Comparison of ENCODE assay signal across 24 cellular contexts in genomic region chr2:48722391-48722790, GRCh38. TPM values are rescaled to one million over a fixed set of nuclear protein-coding genes. Genes with fewer than 3 reads are reported as not detected.
"Had no signal": no experiment of that assay in that cellular context is flagged by ENCODE, and none has a peak within 500 bp of the region (broad histone marks: within the 10 kb centered on the region; RNA-seq: fewer than 3 reads in every experiment).

No MANE protein-coding gene starts in this region.

- H3K4me2 ChIP-seq: hepatocyte, neural progenitor cell had no signal

- H3K4me1 ChIP-seq: right atrium auricular region, transverse colon had no signal

- H3K27ac ChIP-seq: hepatocyte, left ventricle myocardium inferior, neural progenitor cell, right atrium auricular region, transverse colon, uterus had no signal

- H3K9ac ChIP-seq: neural progenitor cell had no signal

- H3K36me3 ChIP-seq: left ventricle myocardium inferior, neural progenitor cell, right atrium auricular region, transverse colon, uterus had no signal

- H3K27me3 ChIP-seq: hepatocyte, neural progenitor cell, right atrium auricular region, uterus had no signal

- DNase-seq: activated CD4-positive, alpha-beta T cell treated with anti-CD3 and anti-CD28 coated beads for 36 hours; activated CD4-positive, alpha-beta T cell treated with anti-CD3 and anti-CD28 coated beads, Interleukin-2, amount 50 U/mL, for 4 hours; activated CD8-positive, alpha-beta memory T cell treated with anti-CD3 and anti-CD28 coated beads for 24 hours; activated CD8-positive, alpha-beta memory T cell treated with anti-CD3 and anti-CD28 coated beads, Interleukin-2, amount 50 U/mL, for 4 hours; activated T-cell treated with anti-CD3 and anti-CD28 coated beads, Interleukin-2, amount 50 U/mL, for 24 hours; cerebellar nuclear complex; cortex of kidney; endodermal cell; glutamatergic neuron; immature natural killer cell; kidney glomerular epithelial cell; left ventricle myocardium inferior; naive thymus-derived CD8-positive, alpha-beta T cell; stimulated activated CD4-positive, alpha-beta T cell treated with anti-CD3 and anti-CD28 coated beads, Interleukin-12 subunit alpha, Interleukin-12 subunit beta, amount 100 ng/mL, for 4 hours; stimulated activated CD4-positive, alpha-beta T cell treated with anti-CD3 and anti-CD28 coated beads, Interleukin-1b, Interleukin-23, amount 100 ng/mL, for 48 hours; T-helper 1 cell; transverse colon; uterus had no signal

- H2AFZ ChIP-seq: hepatocyte, neural progenitor cell had no signal

- H3K9me3 ChIP-seq: left ventricle myocardium inferior, right atrium auricular region, transverse colon, uterus had no signal

- H3K4me3 ChIP-seq: hepatocyte, left ventricle myocardium inferior, neural progenitor cell, right atrium auricular region, transverse colon, uterus had no signal

- ATAC-seq: activated CD4-positive, alpha-beta T cell treated with anti-CD3 and anti-CD28 coated beads for 36 hours; naive thymus-derived CD8-positive, alpha-beta T cell had no signal

RNA-seq across cellular contexts. Expression of gene LHCGR, which starts 33.1 kb away (rescaled TPM):
- total RNA-seq: activated CD4-positive, alpha-beta T cell treated with anti-CD3 and anti-CD28 coated beads for 36 hours; activated T-helper 17 cell treated with anti-CD3 and anti-CD28 coated beads, Interleukin-2, amount 50 U/mL, for 72 hours; endodermal cell; hepatocyte; lung microvascular endothelial cell; naive thymus-derived CD8-positive, alpha-beta T cell; progenitor cell of endocrine pancreas; right atrium auricular region; transverse colon had no signal
- polyA plus RNA-seq: immature natural killer cell; naive thymus-derived CD8-positive, alpha-beta T cell had no signal
